Comparison of ENCODE assay signal across 12 cellular contexts in genomic region chr9:116499986-116500871, GRCh38.
DNase-seq lines count a peak whose midpoint lies in the region; ATAC-seq and TF ChIP-seq lines count a peak whose summit lies in the region.
"Had no signal": no experiment of that assay in that cellular context is flagged by ENCODE, and none has a peak within 500 bp of the region (broad histone marks: within the 10 kb centered on the region; RNA-seq: fewer than 3 reads in every experiment).

No MANE protein-coding gene starts in this region.

- H3K9me3 ChIP-seq in AG04450 (ENCODE audit: control insufficient read depth, insufficient read depth, low read length) (no peaks in the 10 kb centered on the region), HEK293 (ENCODE audit: control insufficient read depth, insufficient read depth, low read depth, low read length) (no peaks in the 10 kb centered on the region), adipocyte (ENCODE audit: control insufficient read depth, low read length) (no peaks in the 10 kb centered on the region)

- H3K36me3 ChIP-seq in HEK293 (ENCODE audit: control insufficient read depth in 2 of 2, insufficient read depth in 1 of 2, low read length in 2 of 2) (no peaks in the 10 kb centered on the region), adipocyte (ENCODE audit: control insufficient read depth, insufficient read depth, low read length, severe bottlenecking) (no peaks in the 10 kb centered on the region)

- H3K27me3 ChIP-seq in AG04450 (ENCODE audit: control insufficient read depth, insufficient read depth, low read length) (no peaks in the 10 kb centered on the region), adipocyte (replicated peaks; ENCODE audit: control insufficient read depth, insufficient read depth, low read length) (no peaks in the 10 kb centered on the region)

- no peak overlapping the region for H3K4me3 ChIP-seq in AG04450 (ENCODE audit: low read depth, low read length)
- H3K4me3 ChIP-seq in HEK293 (ENCODE audit: low read depth, low read length): no peak overlapping the region
- no peak overlapping the region for H3K4me3 ChIP-seq in adipocyte (ENCODE audit: low read length)

- no peak overlapping the region for H3K27ac ChIP-seq in AG04450 (ENCODE audit: low read depth, low read length)
- H3K27ac ChIP-seq in HEK293 (ENCODE audit: extremely low read depth, low read depth, low read length): no peak overlapping the region
- H3K27ac ChIP-seq: C4-2B had no signal

- H3K4me1 ChIP-seq in HEK293 (ENCODE audit: control insufficient read depth, insufficient read depth, low read length): no peaks in the 10 kb centered on the region
- peaks cover 11% of the 10 kb centered on the region for H3K4me1 ChIP-seq in adipocyte (ENCODE audit: control insufficient read depth, insufficient read depth, low read length)

- POLR2A ChIA-PET in AG04450 (lab: Yijun Ruan, JAX): interaction anchor here (0.6 kb wide), 1 partner anchor 145 kb away, joined by 3 read pairs; no protein-coding TSS in a partner anchor
- POLR2A ChIA-PET in HEK293 (lab: Yijun Ruan, JAX): interaction anchor here (1.1 kb wide), 1 partner anchor 9 kb away, joined by 3 read pairs; no protein-coding TSS in a partner anchor
- POLR2A ChIA-PET in GM10248 (lab: Yijun Ruan, JAX): no interaction called here

- ATAC-seq in HG02571 (IDR thresholded peaks at IDR 0.05; ENCODE audit: unreplicated experiment): no peak
- no peak for ATAC-seq in GM19351 (IDR thresholded peaks at IDR 0.05; ENCODE audit: unreplicated experiment)

- H3K9ac ChIP-seq in adipocyte (ENCODE audit: low read length): no peak overlapping the region

- TF ChIP-seq CTCF in AG04450 (IDR thresholded peaks at IDR 0.05; ENCODE audit: low read depth, low read length) (no peak), HEK293 (tag by site-specific recombination; IDR thresholded peaks at IDR 0.05) (no peak), GM10248 (IDR thresholded peaks at IDR 0.05; ENCODE audit: control extremely low read depth, extremely low read depth, low read depth, missing control alignments) (no peak)

- CTCF ChIA-PET in AG04450 (lab: Charles Lee): no interaction called here
- CTCF ChIA-PET in HEK293 (lab: Yijun Ruan, JAX): interaction anchor here (0.5 to 1.3 kb wide), 4 partner anchors 9 to 172 kb away, joined by 4 to 6 read pairs (median 5); no protein-coding TSS in a partner anchor
- CTCF ChIA-PET in GM10248 (lab: Yijun Ruan, JAX): no interaction called here

- DNase-seq in AG04450 (ENCODE audit: low read depth, low spot score): peak; percentile 23
- peak; percentile 76 for DNase-seq in adipocyte (ENCODE audit: low read depth)
- DNase-seq in iPS-NIHi11 (ENCODE audit: low spot score): peak; percentile 27
- DNase-seq in GM19240 (ENCODE audit: insufficient read length, low spot score): no peak
- DNase-seq in GM10248 (ENCODE audit: extremely low spot score): no peak
- DNase-seq: activated B cell treated with CpG ODN at 0.5 μM for 24 hours, NCI-H2029, RPMI8226 had no signal

TF ChIP-seq in HEK293, 187 proteins besides CTCF, POLR2A, EP300 and RAD21:
- TF ChIP-seq ZBTB48 (tag by site-specific recombination; IDR thresholded peaks at IDR 0.05) (no peak), GLIS1 (tag by site-specific recombination; IDR thresholded peaks at IDR 0.05) (peak; percentile 67), BCL6B (tag by site-specific recombination; IDR thresholded peaks at IDR 0.05) (no peak), ZNF132 (tag by site-specific recombination; IDR thresholded peaks at IDR 0.05; ENCODE audit: borderline replicate concordance) (no peak), ZNF513 (tag by site-specific recombination; IDR thresholded peaks at IDR 0.05) (no peak), ZNF785 (tag by site-specific recombination; IDR thresholded peaks at IDR 0.05) (no peak), ATF2 (tag by site-specific recombination; IDR thresholded peaks at IDR 0.05; ENCODE audit: low read depth) (peak; percentile 69), ZNF2 (tag by site-specific recombination; IDR thresholded peaks at IDR 0.05) (no peak), TRIM28 (IDR thresholded peaks at IDR 0.05; ENCODE audit: borderline replicate concordance, low read length) (no peak), ZSCAN16 (tag by site-specific recombination; IDR thresholded peaks at IDR 0.05) (no peak), ZNF426 (tag by site-specific recombination; IDR thresholded peaks at IDR 0.05) (no peak)

Comparison
In these comparisons a context has a peak if more than half of its experiments do, and no peak if none do; other contexts are left out.
1. DNase-seq: peak in AG04450 (single experiment), adipocyte (single experiment) and iPS-NIHi11 (single experiment); none in GM19240 (single experiment) and GM10248 (single experiment).